Comparison of ENCODE assay signal across 28 cellular contexts in genomic region chr3:107258285-107258684, GRCh38.
"Had no signal": no experiment of that assay in that cellular context is flagged by ENCODE, and none has a peak within 500 bp of the region (broad histone marks: within the 10 kb centered on the region; RNA-seq: fewer than 3 reads in every experiment).

No MANE protein-coding gene starts in this region.

- ATAC-seq: activated CD8-positive, alpha-beta T cell treated with anti-CD3 and anti-CD28 coated beads, Interleukin-2, amount 10 ng/mL, durations not matched to agents 7 days and 5 days; PC-3 had no signal

- DNase-seq: activated CD4-positive, alpha-beta T cell treated with anti-CD3 and anti-CD28 coated beads, Interleukin-2, amount 10 ng/mL, durations not matched to agents 24 days and 14 days; activated CD4-positive, alpha-beta T cell treated with anti-CD3 and anti-CD28 coated beads, Interleukin-2, amount 50 U/mL, for 48 hours; activated CD8-positive, alpha-beta T cell treated with anti-CD3 and anti-CD28 coated beads, Interleukin-2, amount 10 ng/mL, durations not matched to agents 7 days and 5 days; activated gamma-delta T cell; activated naive CD4-positive, alpha-beta T cell treated with Interleukin-2 at 50 U/mL for 16 hours; activated naive CD8-positive, alpha-beta T cell treated with anti-CD3 and anti-CD28 coated beads, Interleukin-2, amount 10 ng/mL, durations not matched to agents 7 days and 5 days; activated T-cell treated with anti-CD3 and anti-CD28 coated beads, Interleukin-2, amount 50 U/mL, for 24 hours; amygdala; caudate nucleus; MM.1S; MV-4-11; NCI-H1092; NCI-H1436 treated with DMSO at 0.1 percent for 48 hours; NCI-H1694 treated with DMSO at 0.1 percent for 48 hours; NCI-H2029; NCI-H345; NCI-H524 treated with DMSO at 0.1 percent for 48 hours; NCI-H748 treated with DMSO at 0.1 percent for 48 hours; NK-92 treated with Interleukin-12 subunit alpha and Interleukin-12 subunit beta, amount 100 ng/mL, for 24 hours; PC-3; Peyer's patch; RPMI8226; SW 1271; T-helper 1 cell; T-helper 2 cell; T-helper 9 cell had no signal

- H3K27me3 ChIP-seq: ascending aorta, Peyer's patch had no signal

- H3K9me3 ChIP-seq: ascending aorta, Peyer's patch had no signal

- H3K27ac ChIP-seq: ascending aorta, KMS-11, Peyer's patch had no signal

- H3K4me3 ChIP-seq: ascending aorta, Peyer's patch had no signal

- H3K4me1 ChIP-seq: ascending aorta, Peyer's patch had no signal

- H3K36me3 ChIP-seq: ascending aorta, Peyer's patch had no signal

- H3K4me2 ChIP-seq: KMS-11 had no signal

- H3K9ac ChIP-seq: KMS-11 had no signal
